Comparison of ENCODE assay signal across 8 cellular contexts in the genomic region with DNA sequence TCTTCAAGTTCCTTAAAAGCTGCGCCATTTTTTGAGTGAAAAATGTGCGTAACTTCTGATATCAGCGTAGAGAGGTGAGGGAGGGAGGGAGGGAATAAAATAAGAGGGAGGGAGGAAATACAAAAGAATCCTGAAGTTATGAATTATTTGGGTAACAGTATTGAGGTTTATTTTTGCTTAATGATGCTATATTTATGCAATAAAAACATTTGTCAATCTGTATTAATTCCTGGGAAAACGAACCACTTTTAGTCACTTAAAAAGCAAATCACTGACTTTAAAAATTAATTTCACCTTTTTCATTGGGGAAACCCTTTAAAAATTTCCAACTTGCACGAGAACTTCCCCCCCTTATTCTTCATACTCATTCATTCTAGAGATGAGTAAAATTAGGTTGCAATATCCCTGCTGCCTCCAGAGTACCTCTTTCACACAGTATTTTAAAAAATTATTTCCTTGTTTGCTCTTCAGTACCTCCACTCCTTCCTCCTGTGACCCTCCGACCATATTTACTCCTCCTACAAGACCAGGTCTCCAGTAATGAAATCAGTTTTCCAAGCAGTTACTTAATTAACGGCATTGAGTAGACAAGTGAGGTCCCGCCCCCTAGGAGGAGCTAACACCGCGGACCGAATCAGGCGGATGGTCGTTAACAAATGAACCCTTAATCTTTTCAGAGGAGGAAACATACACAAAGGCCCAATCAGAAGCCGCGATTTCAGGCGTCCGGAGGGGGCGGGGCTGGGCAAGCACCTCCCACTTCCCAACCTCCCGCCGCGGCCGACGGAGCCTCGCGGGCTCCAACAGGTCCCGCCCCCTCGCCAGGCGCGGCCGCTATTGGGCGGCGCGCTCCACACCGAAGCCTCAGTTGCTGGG. TPM values are rescaled to one million over a fixed set of nuclear protein-coding genes. Genes with fewer than 3 reads are reported as not detected.
DNase-seq lines count a peak whose midpoint lies in the region; ATAC-seq, FAIRE-seq and TF ChIP-seq lines count a peak whose summit lies in the region.

No MANE protein-coding gene starts in this region.

- H2AFZ ChIP-seq in SU-DHL-6 (ENCODE audit: low read depth, low read length, severe bottlenecking), result peak overlapping the region; percentile 97

- H3K9ac ChIP-seq in SU-DHL-6 (ENCODE audit: low read length), result peak overlapping the region; percentile 38; the same call in 1 of the 2 replicates

- FAIRE-seq in urothelium cell line (lab: Jason Lieb, UNC), result no peak

- H3K79me2 ChIP-seq in SU-DHL-6 (ENCODE audit: insufficient read depth, low read length), result peaks cover 36% of the 10 kb centered on the region

- TF ChIP-seq CTCF in GM12873 (IDR thresholded peaks at IDR 0.05; ENCODE audit: insufficient read depth, low read depth, low read length, missing control alignments) (peak; percentile 25), SU-DHL-6 (IDR thresholded peaks at IDR 0.05; ENCODE audit: insufficient read depth, low read length, poor library complexity, severe bottlenecking) (no peak), progenitor cell of endocrine pancreas (IDR thresholded peaks at IDR 0.05; ENCODE audit: unreplicated experiment) (peak; percentile 29)

- no peaks in the 10 kb centered on the region for H3F3A ChIP-seq in SU-DHL-6 (ENCODE audit: insufficient read depth)

- intact Hi-C loops in left ventricle myocardium superior (cut with micrococcal nuclease), result no loop called here

- H3K9me3 ChIP-seq in SU-DHL-6 (ENCODE audit: insufficient read depth, low read length), result no peaks in the 10 kb centered on the region

- H3K9me2 ChIP-seq in SU-DHL-6 (replicated peaks; ENCODE audit: insufficient read depth, low read length), result no peaks in the 10 kb centered on the region

- peak overlapping the region; percentile 46 for H3K27ac Mint-ChIP-seq in progenitor cell of endocrine pancreas

- H3K27me3 ChIP-seq in SU-DHL-6 (ENCODE audit: low read length), result no peaks in the 10 kb centered on the region

- H3K4me3 ChIP-seq in SU-DHL-6 (ENCODE audit: insufficient read depth, low read length, poor library complexity, severe bottlenecking), result peak overlapping the region; percentile 55

- peaks cover 12% of the 10 kb centered on the region for H3K4me1 Mint-ChIP-seq in progenitor cell of endocrine pancreas (ENCODE audit: low read depth)

- no peaks in the 10 kb centered on the region for H3K27me3 Mint-ChIP-seq in progenitor cell of endocrine pancreas

- peaks cover 20% of the 10 kb centered on the region for H3K36me3 Mint-ChIP-seq in progenitor cell of endocrine pancreas (ENCODE audit: insufficient read depth)

- H3K4me2 ChIP-seq in SU-DHL-6 (ENCODE audit: low read depth, low read length, poor library complexity, severe bottlenecking), result peak overlapping the region; percentile 83

- H4K20me1 ChIP-seq in SU-DHL-6 (ENCODE audit: low read depth, low read length), result no peaks in the 10 kb centered on the region; the same call in 1 of the 2 replicates

- no peaks in the 10 kb centered on the region for H3K36me3 ChIP-seq in SU-DHL-6 (ENCODE audit: low read length)

- H3K4me3 Mint-ChIP-seq in progenitor cell of endocrine pancreas (ENCODE audit: low read depth), result peak overlapping the region; percentile 75

- DNase-seq in NCI-H1417 treated with DMSO at 0.1 percent for 48 hours (lab: John Stamatoyannopoulos, UW) (peak; percentile 97), amniotic stem cell (lab: John Stamatoyannopoulos, UW) (peak; percentile 97), left ventricle myocardium superior (no peak), progenitor cell of endocrine pancreas (ENCODE audit: low spot score, unreplicated experiment) (peak; percentile 94), urothelium cell line (ENCODE audit: low spot score) (peak; percentile 95)

- H3K9me3 Mint-ChIP-seq in progenitor cell of endocrine pancreas (ENCODE audit: low read depth), result peaks cover 9% of the 10 kb centered on the region

- peak; percentile 85 for ATAC-seq in HG02840 (IDR thresholded peaks at IDR 0.05; ENCODE audit: low FRiP score, unreplicated experiment)
- ATAC-seq in left ventricle myocardium superior, result peak; percentile 96

- H3K27ac ChIP-seq in SU-DHL-6 (ENCODE audit: low read depth, low read length), result peak overlapping the region; percentile 47

RNA-seq across cellular contexts. Expression of gene TRIM24, which starts 0.5 kb away (rescaled TPM):
- total RNA-seq in left ventricle myocardium superior (18.8 TPM), progenitor cell of endocrine pancreas (112 and 114 TPM in 2 replicates)
